In genomic region chr18:51193621-51194287, GRCh38 we compare ENCODE assay signal across 10 cellular contexts. TPM values are rescaled to one million over a fixed set of nuclear protein-coding genes. Genes with fewer than 3 reads are reported as not detected.
DNase-seq lines count a peak whose midpoint lies in the region; ATAC-seq and TF ChIP-seq lines count a peak whose summit lies in the region.
"Had no signal": no experiment of that assay in that cellular context is flagged by ENCODE, and none has a peak within 500 bp of the region (broad histone marks: within the 10 kb centered on the region; RNA-seq: fewer than 3 reads in every experiment).

No MANE protein-coding gene starts in this region.

- DNase-seq in stimulated activated naive CD8-positive, alpha-beta T cell treated with anti-CD3 and anti-CD28 coated beads, Interleukin-15, Interleukin-2, amounts not matched to agents 100 U/mL and 50 U/mL, for 24 hours = no peak
- no peak for DNase-seq in activated naive CD8-positive, alpha-beta T cell treated with anti-CD3 and anti-CD28 coated beads for 36 hours
- DNase-seq in immature natural killer cell (no peak), vagina (ENCODE audit: extremely low spot score in 2 of 2) (no peak), DMS53 (lab: John Stamatoyannopoulos, UW) (no peak), NCI-H345 (lab: John Stamatoyannopoulos, UW) (no peak)
- DNase-seq: cerebellar nuclear complex, NCI-H2107 had no signal

- H3K4me1 Mint-ChIP-seq in stimulated activated naive CD8-positive, alpha-beta T cell treated with anti-CD3 and anti-CD28 coated beads, Interleukin-15, Interleukin-2, amounts not matched to agents 100 ng/mL and 50 ng/mL, for 24 hours (ENCODE audit: low read depth) = peaks cover 67% of the 10 kb centered on the region
- peaks cover 52% of the 10 kb centered on the region for H3K4me1 Mint-ChIP-seq in activated naive CD8-positive, alpha-beta T cell treated with anti-CD3 and anti-CD28 coated beads for 36 hours
- peaks cover 68 to 69% of the 10 kb centered on the region in 2 donors for H3K4me1 Mint-ChIP-seq in immature natural killer cell

- no peak for TF ChIP-seq CTCF in vagina (IDR thresholded peaks at IDR 0.05)

- peak overlapping the region; percentile 96 for H3K27ac ChIP-seq in vagina

- peak overlapping the region in 1 of 2 donors; percentile 93 for H3K4me3 ChIP-seq in vagina

- H3K36me3 Mint-ChIP-seq in stimulated activated naive CD8-positive, alpha-beta T cell treated with anti-CD3 and anti-CD28 coated beads, Interleukin-15, Interleukin-2, amounts not matched to agents 100 ng/mL and 50 ng/mL, for 24 hours (ENCODE audit: low read depth) = peaks cover 58% of the 10 kb centered on the region
- H3K36me3 Mint-ChIP-seq in activated naive CD8-positive, alpha-beta T cell treated with anti-CD3 and anti-CD28 coated beads for 36 hours = peaks cover 37% of the 10 kb centered on the region
- peaks cover 0 to 16% (median 14%) of the 10 kb centered on the region in 3 donors for H3K36me3 Mint-ChIP-seq in immature natural killer cell

- TF ChIP-seq POLR2A in vagina (IDR thresholded peaks at IDR 0.05) = no peak

- H3K27me3 ChIP-seq in vagina = no peaks in the 10 kb centered on the region

- H3K27ac Mint-ChIP-seq in stimulated activated naive CD8-positive, alpha-beta T cell treated with anti-CD3 and anti-CD28 coated beads, Interleukin-15, Interleukin-2, amounts not matched to agents 100 ng/mL and 50 ng/mL, for 24 hours = peak overlapping the region; percentile 65
- peak overlapping the region; percentile 41 for H3K27ac Mint-ChIP-seq in activated naive CD8-positive, alpha-beta T cell treated with anti-CD3 and anti-CD28 coated beads for 36 hours
- H3K27ac Mint-ChIP-seq in immature natural killer cell = peak overlapping the region; percentile 87 to 97 (median 93)

- no peaks in the 10 kb centered on the region for H3K9me3 Mint-ChIP-seq in stimulated activated naive CD8-positive, alpha-beta T cell treated with anti-CD3 and anti-CD28 coated beads, Interleukin-15, Interleukin-2, amounts not matched to agents 100 ng/mL and 50 ng/mL, for 24 hours
- H3K9me3 Mint-ChIP-seq in activated naive CD8-positive, alpha-beta T cell treated with anti-CD3 and anti-CD28 coated beads for 36 hours = no peaks in the 10 kb centered on the region
- H3K9me3 Mint-ChIP-seq in immature natural killer cell = no peaks in the 10 kb centered on the region

- peak overlapping the region; percentile 90 for H3K4me3 Mint-ChIP-seq in stimulated activated naive CD8-positive, alpha-beta T cell treated with anti-CD3 and anti-CD28 coated beads, Interleukin-15, Interleukin-2, amounts not matched to agents 100 ng/mL and 50 ng/mL, for 24 hours
- peak overlapping the region; percentile 66 for H3K4me3 Mint-ChIP-seq in activated naive CD8-positive, alpha-beta T cell treated with anti-CD3 and anti-CD28 coated beads for 36 hours
- peak overlapping the region; percentile 84 to 99 (median 93) for H3K4me3 Mint-ChIP-seq in immature natural killer cell

- intact Hi-C loops in vagina (cut with DNase I) = no loop called here

- no peak for ATAC-seq in stimulated activated naive CD8-positive, alpha-beta T cell treated with anti-CD3 and anti-CD28 coated beads, Interleukin-15, Interleukin-2, amounts not matched to agents 100 U/mL and 50 U/mL, for 24 hours
- ATAC-seq in GM21515 (IDR thresholded peaks at IDR 0.05; ENCODE audit: unreplicated experiment) = no peak

- H3K9me3 ChIP-seq in vagina = no peaks in the 10 kb centered on the region

- no peaks in the 10 kb centered on the region for H3K27me3 Mint-ChIP-seq in stimulated activated naive CD8-positive, alpha-beta T cell treated with anti-CD3 and anti-CD28 coated beads, Interleukin-15, Interleukin-2, amounts not matched to agents 100 ng/mL and 50 ng/mL, for 24 hours
- no peaks in the 10 kb centered on the region for H3K27me3 Mint-ChIP-seq in activated naive CD8-positive, alpha-beta T cell treated with anti-CD3 and anti-CD28 coated beads for 36 hours
- peaks cover 14 to 30% (median 17%) of the 10 kb centered on the region in 3 donors for H3K27me3 Mint-ChIP-seq in immature natural killer cell (ENCODE audit: low read depth in 3 of 3)

- H3K4me1 ChIP-seq in vagina = peaks cover 64% of the 10 kb centered on the region

- no peaks in the 10 kb centered on the region for H3K36me3 ChIP-seq in vagina

RNA-seq across cellular contexts. Expression of gene MEX3C, which starts 3.7 kb away (rescaled TPM):
- 10 to 100 TPM; 66.9 to 68.5 TPM for total RNA-seq in activated naive CD8-positive, alpha-beta T cell treated with anti-CD3 and anti-CD28 coated beads for 36 hours
- polyA plus RNA-seq in immature natural killer cell = 10 to 100 TPM in 2 of 3 donors, 1 to 10 TPM in 1; 10.0 to 18.1 (median 10.7) TPM
- 20.4 TPM for total RNA-seq in vagina

Comparison
In these comparisons a context has a peak if more than half of its experiments do, and no peak if none do; other contexts are left out.
1. H3K27ac Mint-ChIP-seq: peak in every context shown above with its lines; median percentile 93 in immature natural killer cell; 65 in stimulated activated naive CD8-positive, alpha-beta T cell treated with anti-CD3 and anti-CD28 coated beads, Interleukin-15, Interleukin-2, amounts not matched to agents 100 ng/mL and 50 ng/mL, for 24 hours; 41 in activated naive CD8-positive, alpha-beta T cell treated with anti-CD3 and anti-CD28 coated beads for 36 hours.